11 cellular contexts compared by ENCODE assay signal in genomic region chr2:232026941-232027340, GRCh38.
A peak's percentile ranks its signal among the peaks of the same experiment; 100 is the strongest.
DNase-seq lines count a peak whose midpoint lies in the region; ATAC-seq and TF ChIP-seq lines count a peak whose summit lies in the region.
"Had no signal": no experiment of that assay in that cellular context is flagged by ENCODE, and none has a peak within 500 bp of the region (broad histone marks: within the 10 kb centered on the region; RNA-seq: fewer than 3 reads in every experiment).

No MANE protein-coding gene starts in this region.

- no peaks in the 10 kb centered on the region for H3K9me3 ChIP-seq in uterus

- no peaks in the 10 kb centered on the region for H3K36me3 ChIP-seq in uterus

- DNase-seq in GM12865 (ENCODE audit: low read depth) (peak; percentile 81), hippocampal formation (lab: John Stamatoyannopoulos, UW) (no peak), uterus (no peak), SW480 (ENCODE audit: low spot score) (no peak), NCI-H1436 treated with DMSO at 0.1 percent for 48 hours (lab: John Stamatoyannopoulos, UW) (no peak)
- DNase-seq: foreskin fibroblast; stimulated activated CD4-positive, alpha-beta T cell treated with anti-CD3 and anti-CD28 coated beads, Interleukin-12 subunit alpha, Interleukin-12 subunit beta, amount 100 ng/mL, for 4 hours had no signal

- ATAC-seq in GM19043 (IDR thresholded peaks at IDR 0.05; ENCODE audit: low read depth, unreplicated experiment), result peak; percentile 91
- peak; percentile 100 for ATAC-seq in HG02759 (IDR thresholded peaks at IDR 0.05; ENCODE audit: unreplicated experiment)
- peak; percentile 91 for ATAC-seq in HG03558 (IDR thresholded peaks at IDR 0.05; ENCODE audit: extremely low read depth, unreplicated experiment)

- H3K4me3 ChIP-seq in GM12865 (ENCODE audit: low read depth, low read length) (no peak overlapping the region), uterus (no peak overlapping the region)
- H3K4me3 ChIP-seq: BLaER1 treated with 17β-estradiol and CSF1 and Interleukin-3, amounts not matched to agents 10 nM and 100 nM had no signal

- intact Hi-C loops in uterus (cut with DNase I; ENCODE audit: low total_unique reads), result no loop called here

- TF ChIP-seq CTCF in GM12865 (IDR thresholded peaks at IDR 0.05; ENCODE audit: insufficient read depth, low read depth, low read length, missing control alignments) (no peak), uterus (IDR thresholded peaks at IDR 0.05) (no peak)

- no peaks in the 10 kb centered on the region for H3K4me1 ChIP-seq in uterus

- no peaks in the 10 kb centered on the region for H3K27me3 ChIP-seq in uterus
- H3K27me3 ChIP-seq: BLaER1 treated with 17β-estradiol and CSF1 and Interleukin-3, amounts not matched to agents 10 nM and 100 nM had no signal

- no peak for TF ChIP-seq POLR2A in uterus (IDR thresholded peaks at IDR 0.05)

- no peak overlapping the region for H3K27ac ChIP-seq in uterus
- H3K27ac ChIP-seq: BLaER1 treated with 17β-estradiol and CSF1 and Interleukin-3, amounts not matched to agents 10 nM and 100 nM had no signal
